1 cellular context compared by ENCODE assay signal in the genomic region with DNA sequence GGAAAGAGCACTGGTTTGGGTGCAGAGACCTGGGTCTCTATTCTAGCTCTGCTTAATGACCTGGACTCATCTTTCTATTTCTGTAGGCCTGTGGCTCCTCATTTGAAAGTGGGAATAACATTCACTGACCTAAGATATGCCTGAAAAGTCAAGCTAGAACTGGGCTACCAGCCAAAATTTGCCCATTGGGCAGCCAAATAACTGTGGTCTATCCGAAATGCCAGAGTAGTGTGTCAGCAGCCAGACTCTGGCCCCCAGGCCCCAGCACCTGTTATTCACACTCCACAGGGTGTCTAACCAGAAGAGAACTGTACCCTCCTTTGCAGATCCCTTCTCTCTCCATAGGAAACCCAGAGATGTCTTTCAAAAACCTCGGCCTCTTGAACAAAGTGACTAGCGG.
TF ChIP-seq lines count a peak whose summit lies in the region.

No MANE protein-coding gene starts in this region.

TF ChIP-seq in GM23338, 12 proteins besides CTCF, POLR2A, EP300 and RAD21 (continued from another document):
- TF ChIP-seq, protein P1, sequence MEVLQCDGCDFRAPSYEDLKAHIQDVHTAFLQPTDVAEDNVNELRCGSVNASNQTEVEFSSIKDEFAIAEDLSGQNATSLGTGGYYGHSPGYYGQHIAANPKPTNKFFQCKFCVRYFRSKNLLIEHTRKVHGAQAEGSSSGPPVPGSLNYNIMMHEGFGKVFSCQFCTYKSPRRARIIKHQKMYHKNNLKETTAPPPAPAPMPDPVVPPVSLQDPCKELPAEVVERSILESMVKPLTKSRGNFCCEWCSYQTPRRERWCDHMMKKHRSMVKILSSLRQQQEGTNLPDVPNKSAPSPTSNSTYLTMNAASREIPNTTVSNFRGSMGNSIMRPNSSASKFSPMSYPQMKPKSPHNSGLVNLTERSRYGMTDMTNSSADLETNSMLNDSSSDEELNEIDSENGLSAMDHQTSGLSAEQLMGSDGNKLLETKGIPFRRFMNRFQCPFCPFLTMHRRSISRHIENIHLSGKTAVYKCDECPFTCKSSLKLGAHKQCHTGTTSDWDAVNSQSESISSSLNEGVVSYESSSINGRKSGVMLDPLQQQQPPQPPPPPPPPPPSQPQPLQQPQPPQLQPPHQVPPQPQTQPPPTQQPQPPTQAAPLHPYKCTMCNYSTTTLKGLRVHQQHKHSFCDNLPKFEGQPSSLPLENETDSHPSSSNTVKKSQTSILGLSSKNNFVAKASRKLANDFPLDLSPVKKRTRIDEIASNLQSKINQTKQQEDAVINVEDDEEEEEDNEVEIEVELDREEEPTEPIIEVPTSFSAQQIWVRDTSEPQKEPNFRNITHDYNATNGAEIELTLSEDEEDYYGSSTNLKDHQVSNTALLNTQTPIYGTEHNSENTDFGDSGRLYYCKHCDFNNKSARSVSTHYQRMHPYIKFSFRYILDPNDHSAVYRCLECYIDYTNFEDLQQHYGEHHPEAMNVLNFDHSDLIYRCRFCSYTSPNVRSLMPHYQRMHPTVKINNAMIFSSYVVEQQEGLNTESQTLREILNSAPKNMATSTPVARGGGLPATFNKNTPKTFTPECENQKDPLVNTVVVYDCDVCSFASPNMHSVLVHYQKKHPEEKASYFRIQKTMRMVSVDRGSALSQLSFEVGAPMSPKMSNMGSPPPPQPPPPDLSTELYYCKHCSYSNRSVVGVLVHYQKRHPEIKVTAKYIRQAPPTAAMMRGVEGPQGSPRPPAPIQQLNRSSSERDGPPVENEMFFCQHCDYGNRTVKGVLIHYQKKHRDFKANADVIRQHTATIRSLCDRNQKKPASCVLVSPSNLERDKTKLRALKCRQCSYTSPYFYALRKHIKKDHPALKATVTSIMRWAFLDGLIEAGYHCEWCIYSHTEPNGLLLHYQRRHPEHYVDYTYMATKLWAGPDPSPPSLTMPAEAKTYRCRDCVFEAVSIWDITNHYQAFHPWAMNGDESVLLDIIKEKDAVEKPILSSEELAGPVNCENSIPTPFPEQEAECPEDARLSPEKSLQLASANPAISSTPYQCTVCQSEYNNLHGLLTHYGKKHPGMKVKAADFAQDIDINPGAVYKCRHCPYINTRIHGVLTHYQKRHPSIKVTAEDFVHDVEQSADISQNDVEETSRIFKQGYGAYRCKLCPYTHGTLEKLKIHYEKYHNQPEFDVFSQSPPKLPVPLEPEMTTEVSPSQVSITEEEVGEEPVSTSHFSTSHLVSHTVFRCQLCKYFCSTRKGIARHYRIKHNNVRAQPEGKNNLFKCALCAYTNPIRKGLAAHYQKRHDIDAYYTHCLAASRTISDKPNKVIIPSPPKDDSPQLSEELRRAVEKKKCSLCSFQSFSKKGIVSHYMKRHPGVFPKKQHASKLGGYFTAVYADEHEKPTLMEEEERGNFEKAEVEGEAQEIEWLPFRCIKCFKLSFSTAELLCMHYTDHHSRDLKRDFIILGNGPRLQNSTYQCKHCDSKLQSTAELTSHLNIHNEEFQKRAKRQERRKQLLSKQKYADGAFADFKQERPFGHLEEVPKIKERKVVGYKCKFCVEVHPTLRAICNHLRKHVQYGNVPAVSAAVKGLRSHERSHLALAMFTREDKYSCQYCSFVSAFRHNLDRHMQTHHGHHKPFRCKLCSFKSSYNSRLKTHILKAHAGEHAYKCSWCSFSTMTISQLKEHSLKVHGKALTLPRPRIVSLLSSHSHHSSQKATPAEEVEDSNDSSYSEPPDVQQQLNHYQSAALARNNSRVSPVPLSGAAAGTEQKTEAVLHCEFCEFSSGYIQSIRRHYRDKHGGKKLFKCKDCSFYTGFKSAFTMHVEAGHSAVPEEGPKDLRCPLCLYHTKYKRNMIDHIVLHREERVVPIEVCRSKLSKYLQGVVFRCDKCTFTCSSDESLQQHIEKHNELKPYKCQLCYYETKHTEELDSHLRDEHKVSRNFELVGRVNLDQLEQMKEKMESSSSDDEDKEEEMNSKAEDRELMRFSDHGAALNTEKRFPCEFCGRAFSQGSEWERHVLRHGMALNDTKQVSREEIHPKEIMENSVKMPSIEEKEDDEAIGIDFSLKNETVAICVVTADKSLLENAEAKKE (CRISPR knock-in tag; IDR thresholded peaks at IDR 0.05), result no peak
- TF ChIP-seq ZNF331 (CRISPR knock-in tag; IDR thresholded peaks at IDR 0.05; ENCODE audit: low read depth) (no peak), ZNF114 (CRISPR knock-in tag; IDR thresholded peaks at IDR 0.05) (no peak)
